Comparison of ENCODE assay signal across 1 cellular context in genomic region chr6:44265003-44265842, GRCh38.
A peak's percentile ranks its signal among the peaks of the same experiment; 100 is the strongest.
TF ChIP-seq lines count a peak whose summit lies in the region.

NFKBIE (minus strand) TSS chr6:44265551; CDS start chr6:44265346, 205 bp downstream.

TF ChIP-seq in HEK293, 187 proteins besides CTCF, POLR2A, EP300 and RAD21 (continued from another document and continues in another):
- no peak for TF ChIP-seq ZNF274 (IDR thresholded peaks at IDR 0.05; ENCODE audit: low read length)
- TF ChIP-seq ZNF274 (tag by site-specific recombination; IDR thresholded peaks at IDR 0.05; ENCODE audit: borderline replicate concordance) = no peak
- TF ChIP-seq BCL6B (tag by site-specific recombination; IDR thresholded peaks at IDR 0.05) = no peak
- no peak for TF ChIP-seq ZSCAN4 (tag by site-specific recombination; IDR thresholded peaks at IDR 0.05)
- TF ChIP-seq MZF1 (tag by site-specific recombination; IDR thresholded peaks at IDR 0.05; ENCODE audit: borderline replicate concordance) = no peak
- TF ChIP-seq ZNF132 (tag by site-specific recombination; IDR thresholded peaks at IDR 0.05; ENCODE audit: borderline replicate concordance) = no peak
- no peak for TF ChIP-seq ZNF623 (tag by site-specific recombination; IDR thresholded peaks at IDR 0.05)
- TF ChIP-seq HOXA7 (CRISPR knock-in tag; IDR thresholded peaks at IDR 0.05; ENCODE audit: borderline replicate concordance) = no peak
- no peak for TF ChIP-seq ZNF324 (tag by site-specific recombination; IDR thresholded peaks at IDR 0.05)
- TF ChIP-seq ZNF24 (tag by site-specific recombination; IDR thresholded peaks at IDR 0.05) = peak; percentile 100
- TF ChIP-seq ZEB2 (tag by site-specific recombination; IDR thresholded peaks at IDR 0.05) = 0 out of 2 replicates have a peak, but pooled peaks have one; percentile 41
- no peak for TF ChIP-seq ZNF148 (tag by site-specific recombination; IDR thresholded peaks at IDR 0.05; ENCODE audit: borderline replicate concordance)
- TF ChIP-seq YY1 (tag by site-specific recombination; IDR thresholded peaks at IDR 0.05) = 0 out of 2 replicates have a peak, but pooled peaks have one; percentile 28
- no peak for TF ChIP-seq ZNF169 (tag by site-specific recombination; IDR thresholded peaks at IDR 0.05)
- no peak for TF ChIP-seq ZNF514 (tag by site-specific recombination; IDR thresholded peaks at IDR 0.05)
- no peak for TF ChIP-seq ZNF658 (tag by site-specific recombination; IDR thresholded peaks at IDR 0.05)
- TF ChIP-seq ZBTB6 (tag by site-specific recombination; IDR thresholded peaks at IDR 0.05) = peak; percentile 55
- TF ChIP-seq ZBTB49 (tag by site-specific recombination; IDR thresholded peaks at IDR 0.05; ENCODE audit: low read depth) = no peak
- TF ChIP-seq PRDM4 (tag by site-specific recombination; IDR thresholded peaks at IDR 0.05) = no peak
- peak; percentile 88 for TF ChIP-seq PATZ1 (tag by site-specific recombination; IDR thresholded peaks at IDR 0.05)
- no peak for TF ChIP-seq ZNF114 (tag by site-specific recombination; IDR thresholded peaks at IDR 0.05)
- TF ChIP-seq KLF8 (tag by site-specific recombination; IDR thresholded peaks at IDR 0.05) = peak; percentile 52; the same call in 1 of the 2 replicates
- TF ChIP-seq KLF17 (tag by site-specific recombination; IDR thresholded peaks at IDR 0.05) = peak; percentile 5; the same call in 1 of the 2 replicates
- TF ChIP-seq ZNF157 (tag by site-specific recombination; IDR thresholded peaks at IDR 0.05) = no peak
- no peak for TF ChIP-seq ZNF548 (tag by site-specific recombination; IDR thresholded peaks at IDR 0.05)
- TF ChIP-seq HOXC10 (CRISPR knock-in tag; IDR thresholded peaks at IDR 0.05) = no peak
- TF ChIP-seq ZNF629 (tag by site-specific recombination; IDR thresholded peaks at IDR 0.05) = no peak
- no peak for TF ChIP-seq ZNF747 (tag by site-specific recombination; IDR thresholded peaks at IDR 0.05)
- TF ChIP-seq ZNF140 (tag by site-specific recombination; IDR thresholded peaks at IDR 0.05) = no peak
- TF ChIP-seq ZBTB11 (tag by site-specific recombination; conservative IDR thresholded peaks at IDR 0.05; ENCODE audit: low read depth) = peak; percentile 46; the same call in 1 of the 2 replicates
- no peak for TF ChIP-seq ZNF792 (tag by site-specific recombination; IDR thresholded peaks at IDR 0.05)
- no peak for TF ChIP-seq WT1 (tag by site-specific recombination; IDR thresholded peaks at IDR 0.05)
- no peak; the same call in 1 of the 2 replicates for TF ChIP-seq ZFP69B (tag by site-specific recombination; IDR thresholded peaks at IDR 0.05)
- no peak for TF ChIP-seq ZNF571 (tag by site-specific recombination; IDR thresholded peaks at IDR 0.05)
- TF ChIP-seq ZNF521 (tag by site-specific recombination; IDR thresholded peaks at IDR 0.05) = no peak
- no peak for TF ChIP-seq ZNF394 (tag by site-specific recombination; IDR thresholded peaks at IDR 0.05; ENCODE audit: borderline replicate concordance)
- no peak for TF ChIP-seq RBAK (tag by site-specific recombination; IDR thresholded peaks at IDR 0.05)
- TF ChIP-seq ZNF362 (tag by site-specific recombination; IDR thresholded peaks at IDR 0.05) = no peak
- no peak for TF ChIP-seq ATF2 (tag by site-specific recombination; IDR thresholded peaks at IDR 0.05; ENCODE audit: low read depth)
- 0 out of 2 replicates have a peak, but pooled peaks have one; percentile 55 for TF ChIP-seq BCL11B (tag by site-specific recombination; IDR thresholded peaks at IDR 0.05; ENCODE audit: low read depth)
- TF ChIP-seq ZNF211 (tag by site-specific recombination; IDR thresholded peaks at IDR 0.05; ENCODE audit: low read depth) = no peak
